ENCODE assay signal across 1 cellular context in the genomic region with DNA sequence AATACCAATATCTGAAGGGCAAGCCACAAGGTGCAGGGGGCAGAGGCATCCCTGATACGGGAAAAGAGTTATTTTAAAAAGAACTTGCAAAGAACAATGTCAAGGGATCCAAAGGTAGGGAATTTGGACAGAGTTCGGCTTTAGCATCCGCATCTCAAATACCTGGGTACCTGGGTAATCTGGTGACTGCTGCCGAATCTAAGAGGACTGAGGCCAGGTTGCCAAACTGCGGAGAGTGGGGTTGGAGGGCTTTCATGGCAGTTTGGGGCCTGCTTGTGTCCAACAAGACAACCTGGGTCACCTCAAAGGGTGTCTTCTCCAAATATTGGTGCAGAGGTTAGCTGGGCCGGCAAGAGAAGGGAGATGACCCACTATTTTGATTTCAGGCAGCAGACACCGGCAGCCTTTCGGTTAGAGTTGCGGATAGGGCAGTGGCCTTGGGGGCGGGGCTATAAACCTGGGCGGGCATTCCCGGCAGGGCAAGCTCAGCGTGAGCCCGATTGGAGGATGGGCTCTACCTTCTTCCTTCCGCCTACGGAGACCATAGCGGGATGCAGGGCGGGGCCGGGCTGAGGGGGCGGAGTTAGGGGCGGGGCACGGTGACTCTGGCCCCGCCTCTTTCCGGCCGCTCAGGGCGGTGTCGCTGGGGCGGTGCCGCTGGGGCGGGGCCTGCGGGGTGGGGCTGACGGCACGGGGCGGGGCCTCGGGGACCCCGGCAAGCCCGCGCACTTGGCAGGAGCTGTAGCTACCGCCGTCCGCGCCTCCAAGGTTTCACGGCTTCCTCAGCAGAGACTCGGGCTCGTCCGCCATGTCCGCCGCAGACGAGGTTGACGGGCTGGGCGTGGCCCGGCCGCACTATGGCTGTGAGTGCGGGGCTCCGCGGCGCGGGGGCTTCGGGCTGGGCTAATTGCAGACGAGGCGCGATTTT.
TF ChIP-seq lines count a peak whose summit lies in the region.

Gene IQGAP1, plus strand, starts transcription at position 709 of the 928 bp plus-strand sequence. Its CDS starts 100 bp downstream, at position 809.

TF ChIP-seq in HepG2, 621 proteins besides CTCF, POLR2A, EP300 and RAD21 (continued from another document and continues in another):
- no peak for TF ChIP-seq ZNF646 (CRISPR knock-in tag; IDR thresholded peaks at IDR 0.05)
- TF ChIP-seq ZNF296 (CRISPR knock-in tag; conservative IDR thresholded peaks at IDR 0.05) = no peak
- no peak for TF ChIP-seq CC2D1A (CRISPR knock-in tag; IDR thresholded peaks at IDR 0.05)
- TF ChIP-seq SUZ12 (IDR thresholded peaks at IDR 0.05; ENCODE audit: low read depth, low read length) = no peak
- TF ChIP-seq ZNF326 (CRISPR knock-in tag; IDR thresholded peaks at IDR 0.05; ENCODE audit: borderline replicate concordance) = no peak
- TF ChIP-seq, protein P1, sequence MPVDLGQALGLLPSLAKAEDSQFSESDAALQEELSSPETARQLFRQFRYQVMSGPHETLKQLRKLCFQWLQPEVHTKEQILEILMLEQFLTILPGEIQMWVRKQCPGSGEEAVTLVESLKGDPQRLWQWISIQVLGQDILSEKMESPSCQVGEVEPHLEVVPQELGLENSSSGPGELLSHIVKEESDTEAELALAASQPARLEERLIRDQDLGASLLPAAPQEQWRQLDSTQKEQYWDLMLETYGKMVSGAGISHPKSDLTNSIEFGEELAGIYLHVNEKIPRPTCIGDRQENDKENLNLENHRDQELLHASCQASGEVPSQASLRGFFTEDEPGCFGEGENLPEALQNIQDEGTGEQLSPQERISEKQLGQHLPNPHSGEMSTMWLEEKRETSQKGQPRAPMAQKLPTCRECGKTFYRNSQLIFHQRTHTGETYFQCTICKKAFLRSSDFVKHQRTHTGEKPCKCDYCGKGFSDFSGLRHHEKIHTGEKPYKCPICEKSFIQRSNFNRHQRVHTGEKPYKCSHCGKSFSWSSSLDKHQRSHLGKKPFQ (CRISPR knock-in tag; IDR thresholded peaks at IDR 0.05; ENCODE audit: insufficient replicate concordance) = no peak
- TF ChIP-seq ZNF235 (CRISPR knock-in tag; IDR thresholded peaks at IDR 0.05; ENCODE audit: borderline replicate concordance) = no peak
- no peak for TF ChIP-seq NFAT5 (CRISPR knock-in tag; IDR thresholded peaks at IDR 0.05)
- TF ChIP-seq XBP1 (CRISPR knock-in tag; IDR thresholded peaks at IDR 0.05) = no peak
- TF ChIP-seq ZNF276 (CRISPR knock-in tag; IDR thresholded peaks at IDR 0.05; ENCODE audit: low read depth) = no peak
- TF ChIP-seq SETDB1 (CRISPR knock-in tag; IDR thresholded peaks at IDR 0.05; ENCODE audit: borderline replicate concordance) = no peak
- TF ChIP-seq SMYD3 (CRISPR knock-in tag; IDR thresholded peaks at IDR 0.05) = no peak
- no peak for TF ChIP-seq PBX2 (CRISPR knock-in tag; IDR thresholded peaks at IDR 0.05)
- peak; percentile 61 for TF ChIP-seq GABPB1 (CRISPR knock-in tag; IDR thresholded peaks at IDR 0.05)
- no peak for TF ChIP-seq TARDBP (CRISPR knock-in tag; IDR thresholded peaks at IDR 0.05)
- no peak for TF ChIP-seq ZBTB20 (CRISPR knock-in tag; IDR thresholded peaks at IDR 0.05; ENCODE audit: borderline replicate concordance, low read depth)
- TF ChIP-seq IKZF4 (CRISPR knock-in tag; IDR thresholded peaks at IDR 0.05; ENCODE audit: borderline replicate concordance, low read depth, not compliant biosample characterization) = no peak
- TF ChIP-seq GATAD1 (CRISPR knock-in tag; IDR thresholded peaks at IDR 0.05) = no peak
- peak; percentile 60; the same call in 1 of the 2 replicates for TF ChIP-seq HINFP (CRISPR knock-in tag; IDR thresholded peaks at IDR 0.05; ENCODE audit: low read depth)
